8 cellular contexts compared by ENCODE assay signal in the genomic region with DNA sequence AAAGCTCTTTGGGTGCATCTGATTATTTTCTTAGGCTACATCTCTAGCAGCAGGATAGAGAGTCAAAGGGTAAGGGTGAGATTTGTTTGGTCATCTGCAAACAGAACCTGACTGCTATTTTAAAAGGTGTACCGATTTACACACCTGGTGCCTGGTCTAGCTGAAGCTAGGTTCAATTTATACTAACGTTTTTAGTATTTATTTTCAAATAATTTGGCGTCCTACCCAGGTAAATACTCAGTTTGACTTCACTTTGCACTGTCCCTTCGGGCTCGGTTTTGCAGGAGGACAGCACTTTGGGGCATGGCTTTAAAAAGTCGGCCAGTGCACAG. TPM values are rescaled to one million over a fixed set of nuclear protein-coding genes. Genes with fewer than 3 reads are reported as not detected.
DNase-seq lines count a peak whose midpoint lies in the region; ATAC-seq and TF ChIP-seq lines count a peak whose summit lies in the region.

No MANE protein-coding gene starts in this region.

- H3K4me1 Mint-ChIP-seq in activated T-cell treated with anti-CD3 and anti-CD28 coated beads, Interleukin-2, amount 50 U/mL, for 24 hours (ENCODE audit: low read depth): peaks cover 33% of the 10 kb centered on the region
- peaks cover 31% of the 10 kb centered on the region for H3K4me1 Mint-ChIP-seq in activated naive CD8-positive, alpha-beta T cell treated with anti-CD3 and anti-CD28 coated beads, Interleukin-2, amount 10 ng/mL, durations not matched to agents 7 days and 5 days

- no peaks in the 10 kb centered on the region for H3K27me3 Mint-ChIP-seq in activated T-cell treated with anti-CD3 and anti-CD28 coated beads, Interleukin-2, amount 50 U/mL, for 24 hours
- peaks cover 2% of the 10 kb centered on the region for H3K27me3 Mint-ChIP-seq in activated naive CD8-positive, alpha-beta T cell treated with anti-CD3 and anti-CD28 coated beads, Interleukin-2, amount 10 ng/mL, durations not matched to agents 7 days and 5 days

- H3K36me3 Mint-ChIP-seq in activated T-cell treated with anti-CD3 and anti-CD28 coated beads, Interleukin-2, amount 50 U/mL, for 24 hours (ENCODE audit: low read depth): peaks cover 68% of the 10 kb centered on the region
- peaks cover 29% of the 10 kb centered on the region for H3K36me3 Mint-ChIP-seq in activated naive CD8-positive, alpha-beta T cell treated with anti-CD3 and anti-CD28 coated beads, Interleukin-2, amount 10 ng/mL, durations not matched to agents 7 days and 5 days

- H3K27me3 ChIP-seq in left lung (no peaks in the 10 kb centered on the region), tibial artery (no peaks in the 10 kb centered on the region)

- ATAC-seq in activated naive CD8-positive, alpha-beta T cell treated with anti-CD3 and anti-CD28 coated beads, Interleukin-2, amount 10 ng/mL, durations not matched to agents 7 days and 5 days (ENCODE audit: low read depth): no peak
- no peak for ATAC-seq in left lung
- ATAC-seq in GM19452 (IDR thresholded peaks at IDR 0.05; ENCODE audit: unreplicated experiment): no peak

- H3K36me3 ChIP-seq in left lung (peaks cover 0 to 12% of the 10 kb centered on the region in 2 donors), tibial artery (no peaks in the 10 kb centered on the region)

- H3K9me3 ChIP-seq in left lung (no peaks in the 10 kb centered on the region), tibial artery (no peaks in the 10 kb centered on the region)

- H3K4me3 ChIP-seq in left lung (peak overlapping the region; percentile 76 to 80), tibial artery (peak overlapping the region; percentile 58 to 70)

- intact Hi-C loops in left lung (cut with DNase I) (no loop called here), tibial artery (cut with DNase I; ENCODE audit: low total_unique reads) (no loop called here)

- H3K27ac ChIP-seq in left lung (peak overlapping the region; percentile 99), tibial artery (peak overlapping the region; percentile 86 to 96)

- H3K4me1 ChIP-seq in left lung: peaks cover 6 to 33% of the 10 kb centered on the region in 2 donors
- peaks cover 0 to 15% (median 8%) of the 10 kb centered on the region in 4 donors for H3K4me1 ChIP-seq in tibial artery

- peak overlapping the region; percentile 100 for H3K27ac Mint-ChIP-seq in activated T-cell treated with anti-CD3 and anti-CD28 coated beads, Interleukin-2, amount 50 U/mL, for 24 hours
- peak overlapping the region; percentile 100 for H3K27ac Mint-ChIP-seq in activated naive CD8-positive, alpha-beta T cell treated with anti-CD3 and anti-CD28 coated beads, Interleukin-2, amount 10 ng/mL, durations not matched to agents 7 days and 5 days

- no peak for DNase-seq in activated T-cell treated with anti-CD3 and anti-CD28 coated beads, Interleukin-2, amount 50 U/mL, for 24 hours
- DNase-seq in activated T-cell treated with anti-CD3 and anti-CD28 coated beads for 4 hours (no peak), left lung (no peak), tibial artery (no peak), HCEC 1CT (no peak), KBM-7 (no peak)
- DNase-seq in activated naive CD8-positive, alpha-beta T cell treated with anti-CD3 and anti-CD28 coated beads, Interleukin-2, amount 10 ng/mL, durations not matched to agents 7 days and 5 days: no peak

- peak overlapping the region; percentile 98 for H3K4me3 Mint-ChIP-seq in activated T-cell treated with anti-CD3 and anti-CD28 coated beads, Interleukin-2, amount 50 U/mL, for 24 hours
- peak overlapping the region; percentile 96 for H3K4me3 Mint-ChIP-seq in activated naive CD8-positive, alpha-beta T cell treated with anti-CD3 and anti-CD28 coated beads, Interleukin-2, amount 10 ng/mL, durations not matched to agents 7 days and 5 days

- no peaks in the 10 kb centered on the region for H3K9me3 Mint-ChIP-seq in activated T-cell treated with anti-CD3 and anti-CD28 coated beads, Interleukin-2, amount 50 U/mL, for 24 hours
- H3K9me3 Mint-ChIP-seq in activated naive CD8-positive, alpha-beta T cell treated with anti-CD3 and anti-CD28 coated beads, Interleukin-2, amount 10 ng/mL, durations not matched to agents 7 days and 5 days: no peaks in the 10 kb centered on the region

- in situ Hi-C loops in KBM-7 (cut with MboI; ENCODE audit: low pct_unique_long_range_greater_than_20kb, low sequenced_read_pairs): no loop called here

- no peak for TF ChIP-seq CTCF in left lung (IDR thresholded peaks at IDR 0.05)
- no peak for TF ChIP-seq CTCF in tibial artery (IDR thresholded peaks at IDR 0.05)

- POLR2A ChIA-PET in activated naive CD8-positive, alpha-beta T cell treated with anti-CD3 and anti-CD28 coated beads, Interleukin-2, amount 10 ng/mL, durations not matched to agents 7 days and 5 days (lab: Charles Lee): interaction anchor here (0.6 to 2.0 kb wide), 9 partner anchors 9 to 867 kb away, joined by 3 to 14 read pairs (median 3); a partner anchor contains a TSS

RNA-seq across cellular contexts. Expression of a gene that starts 0.7 kb away (rescaled TPM):
- 10 to 100 TPM; 17.3 to 19.8 TPM for total RNA-seq in activated naive CD8-positive, alpha-beta T cell treated with anti-CD3 and anti-CD28 coated beads, Interleukin-2, amount 10 ng/mL, durations not matched to agents 7 days and 5 days
- 10 to 100 TPM; 31.3 to 45.0 TPM for total RNA-seq in left lung

RNA-seq across cellular contexts. Expression of a gene that starts 0.7 kb away (rescaled TPM):
- 10 to 100 TPM; 38.8 to 39.0 TPM for total RNA-seq in activated naive CD8-positive, alpha-beta T cell treated with anti-CD3 and anti-CD28 coated beads, Interleukin-2, amount 10 ng/mL, durations not matched to agents 7 days and 5 days
- total RNA-seq in left lung: 10 to 100 TPM in 1 of 2 donors, 1 to 10 TPM in 1; 9.9 to 10.6 TPM
